Comparison of ENCODE assay signal across 1 cellular context in the genomic region with DNA sequence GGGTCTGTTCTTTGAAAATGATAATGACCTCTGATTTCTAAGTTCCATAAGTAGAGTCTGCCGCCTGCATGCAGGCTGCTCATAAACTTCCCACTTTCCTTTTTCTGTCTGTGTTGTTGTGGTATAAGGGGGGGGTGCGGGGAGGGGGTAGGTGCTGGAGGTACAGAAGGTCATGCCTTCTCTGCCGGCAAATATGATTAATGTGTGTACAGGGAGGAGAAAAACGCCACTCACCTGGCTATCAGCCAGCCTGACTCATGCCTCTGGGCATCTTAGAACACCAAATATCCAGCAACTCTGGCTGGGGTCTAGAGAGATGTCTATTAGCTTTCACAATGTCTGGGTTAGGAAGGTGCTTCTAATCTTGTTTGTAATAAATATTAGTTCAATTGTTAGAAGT.
TF ChIP-seq lines count a peak whose summit lies in the region.

No MANE protein-coding gene starts in this region.

TF ChIP-seq in A549, 52 proteins besides CTCF, POLR2A, EP300 and RAD21 (continued from another document):
- TF ChIP-seq PHF8 (IDR thresholded peaks at IDR 0.05; ENCODE audit: borderline replicate concordance, low read depth) (no peak), HOXB13 (CRISPR knock-in tag; IDR thresholded peaks at IDR 0.05; ENCODE audit: low read depth) (no peak), HOXA7 (CRISPR knock-in tag; IDR thresholded peaks at IDR 0.05) (no peak), EHF (CRISPR knock-in tag; IDR thresholded peaks at IDR 0.05) (no peak), SREBF2 (IDR thresholded peaks at IDR 0.05) (no peak), ATOH8 (CRISPR knock-in tag; IDR thresholded peaks at IDR 0.05; ENCODE audit: low read depth) (no peak), MAX (IDR thresholded peaks at IDR 0.05) (peak; percentile 62), NFE2L2 (conservative IDR thresholded peaks at IDR 0.05; ENCODE audit: low read length) (no peak), CHD4 (IDR thresholded peaks at IDR 0.05; ENCODE audit: borderline replicate concordance) (no peak), RNF2 (IDR thresholded peaks at IDR 0.05; ENCODE audit: borderline replicate concordance, low read depth) (no peak), CBX2 (IDR thresholded peaks at IDR 0.05; ENCODE audit: borderline replicate concordance, low read depth) (no peak), SMC3 (IDR thresholded peaks at IDR 0.05) (peak; percentile 54), MAFK (IDR thresholded peaks at IDR 0.05; ENCODE audit: partially characterized antibody) (no peak), POLR2AphosphoS2 (conservative IDR thresholded peaks at IDR 0.05; ENCODE audit: low read length) (no peak), NR3C1 (IDR thresholded peaks at IDR 0.05) (no peak)
- TF ChIP-seq, protein P1, sequence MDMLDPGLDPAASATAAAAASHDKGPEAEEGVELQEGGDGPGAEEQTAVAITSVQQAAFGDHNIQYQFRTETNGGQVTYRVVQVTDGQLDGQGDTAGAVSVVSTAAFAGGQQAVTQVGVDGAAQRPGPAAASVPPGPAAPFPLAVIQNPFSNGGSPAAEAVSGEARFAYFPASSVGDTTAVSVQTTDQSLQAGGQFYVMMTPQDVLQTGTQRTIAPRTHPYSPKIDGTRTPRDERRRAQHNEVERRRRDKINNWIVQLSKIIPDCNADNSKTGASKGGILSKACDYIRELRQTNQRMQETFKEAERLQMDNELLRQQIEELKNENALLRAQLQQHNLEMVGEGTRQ (IDR thresholded peaks at IDR 0.05) = no peak
- TF ChIP-seq, protein P2, sequence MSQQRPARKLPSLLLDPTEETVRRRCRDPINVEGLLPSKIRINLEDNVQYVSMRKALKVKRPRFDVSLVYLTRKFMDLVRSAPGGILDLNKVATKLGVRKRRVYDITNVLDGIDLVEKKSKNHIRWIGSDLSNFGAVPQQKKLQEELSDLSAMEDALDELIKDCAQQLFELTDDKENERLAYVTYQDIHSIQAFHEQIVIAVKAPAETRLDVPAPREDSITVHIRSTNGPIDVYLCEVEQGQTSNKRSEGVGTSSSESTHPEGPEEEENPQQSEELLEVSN (IDR thresholded peaks at IDR 0.05; ENCODE audit: borderline replicate concordance, low read depth) = no peak
- TF ChIP-seq, protein P3, sequence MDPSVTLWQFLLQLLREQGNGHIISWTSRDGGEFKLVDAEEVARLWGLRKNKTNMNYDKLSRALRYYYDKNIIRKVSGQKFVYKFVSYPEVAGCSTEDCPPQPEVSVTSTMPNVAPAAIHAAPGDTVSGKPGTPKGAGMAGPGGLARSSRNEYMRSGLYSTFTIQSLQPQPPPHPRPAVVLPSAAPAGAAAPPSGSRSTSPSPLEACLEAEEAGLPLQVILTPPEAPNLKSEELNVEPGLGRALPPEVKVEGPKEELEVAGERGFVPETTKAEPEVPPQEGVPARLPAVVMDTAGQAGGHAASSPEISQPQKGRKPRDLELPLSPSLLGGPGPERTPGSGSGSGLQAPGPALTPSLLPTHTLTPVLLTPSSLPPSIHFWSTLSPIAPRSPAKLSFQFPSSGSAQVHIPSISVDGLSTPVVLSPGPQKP (IDR thresholded peaks at IDR 0.05; ENCODE audit: low read depth, low read length) = no peak
